Comparison of ENCODE assay signal across 8 cellular contexts in genomic region chr5:114449836-114450515, GRCh38.
DNase-seq lines count a peak whose midpoint lies in the region; ATAC-seq lines count a peak whose summit lies in the region.

No MANE protein-coding gene starts in this region.

- no peak overlapping the region for H2BK12ac ChIP-seq in trophoblast cell (ENCODE audit: low read length)

- no CpG with 5 or more reads among the region's 16 CpGs for WGBS in trophoblast cell (ENCODE audit: extremely low coverage, insufficient coverage, insufficient read length)

- H2BK120ac ChIP-seq in trophoblast cell (ENCODE audit: insufficient read depth, low read length, poor library complexity), result no peak overlapping the region

- H3K79me2 ChIP-seq in trophoblast cell (ENCODE audit: control insufficient read depth, insufficient read depth, low read length, poor library complexity), result no peaks in the 10 kb centered on the region

- H4K12ac ChIP-seq in trophoblast cell (ENCODE audit: low read depth, low read length), result no peak overlapping the region

- no peaks in the 10 kb centered on the region for H3K9me3 Mint-ChIP-seq in activated T-cell treated with anti-CD3 and anti-CD28 coated beads, Interleukin-2, amount 50 U/mL, for 72 hours

- H3K9me3 ChIP-seq in trophoblast cell (ENCODE audit: insufficient read depth, low read depth, low read length), result no peaks in the 10 kb centered on the region

- no peak overlapping the region for H4K91ac ChIP-seq in trophoblast cell (ENCODE audit: low read depth, low read length)

- no peak overlapping the region for H3K27ac ChIP-seq in trophoblast cell (ENCODE audit: low read depth, low read length)

- no peak overlapping the region for H3K27ac Mint-ChIP-seq in activated T-cell treated with anti-CD3 and anti-CD28 coated beads, Interleukin-2, amount 50 U/mL, for 72 hours

- ATAC-seq in GM19351 (IDR thresholded peaks at IDR 0.05; ENCODE audit: unreplicated experiment), result peak; percentile 98
- peak; percentile 99 for ATAC-seq in HG03196 (IDR thresholded peaks at IDR 0.05; ENCODE audit: unreplicated experiment)
- ATAC-seq in activated T-cell treated with anti-CD3 and anti-CD28 coated beads, Interleukin-2, amount 50 U/mL, for 72 hours (replicated peaks in 1 of 2), result peak; percentile 92 to 95

- no peak overlapping the region for H3K4ac ChIP-seq in trophoblast cell (ENCODE audit: low read depth, low read length)

- H3K4me3 Mint-ChIP-seq in activated T-cell treated with anti-CD3 and anti-CD28 coated beads, Interleukin-2, amount 50 U/mL, for 72 hours, result no peak overlapping the region

- H3K4me1 ChIP-seq in trophoblast cell (ENCODE audit: control insufficient read depth in 1 of 2, insufficient read depth in 2 of 2, low read length in 2 of 2), result peaks cover 4 to 5% of the 10 kb centered on the region in 2 experiments

- no peak overlapping the region for H4K8ac ChIP-seq in trophoblast cell (ENCODE audit: low read depth, low read length)

- no peak overlapping the region for H2AK5ac ChIP-seq in trophoblast cell (ENCODE audit: low read length)

- no peak overlapping the region for H3K4me2 ChIP-seq in trophoblast cell (ENCODE audit: low read length)

- H3K4me1 Mint-ChIP-seq in activated T-cell treated with anti-CD3 and anti-CD28 coated beads, Interleukin-2, amount 50 U/mL, for 72 hours (ENCODE audit: low read depth), result peaks cover 10% of the 10 kb centered on the region

- no peak overlapping the region for H3K4me3 ChIP-seq in trophoblast cell (ENCODE audit: low read depth, low read length)

- H3K36me3 Mint-ChIP-seq in activated T-cell treated with anti-CD3 and anti-CD28 coated beads, Interleukin-2, amount 50 U/mL, for 72 hours (ENCODE audit: insufficient read depth in 2 of 2), result no peaks in the 10 kb centered on the region

- H3K79me1 ChIP-seq in trophoblast cell (ENCODE audit: low read length), result no peaks in the 10 kb centered on the region

- H2BK5ac ChIP-seq in trophoblast cell (ENCODE audit: low read depth, low read length, poor library complexity), result no peak overlapping the region

- DNase-seq in DMS114 treated with DMSO at 0.1 percent for 48 hours (lab: John Stamatoyannopoulos, UW; ENCODE audit: unreplicated experiment), result peak; percentile 53
- peak; percentile 71 for DNase-seq in NCI-H82 (lab: John Stamatoyannopoulos, UW)
- peak; percentile 56 to 57 for DNase-seq in activated T-cell treated with anti-CD3 and anti-CD28 coated beads, Interleukin-2, amount 50 U/mL, for 72 hours
- DNase-seq in glomerular endothelial cell (ENCODE audit: extremely low read depth, low read depth, low spot score), result peak; percentile 7
- DNase-seq in trophoblast cell, result peak; percentile 59 to 70
- no peak for DNase-seq in activated gamma-delta T cell (lab: John Stamatoyannopoulos, UW)

- no peaks in the 10 kb centered on the region for H3K27me3 ChIP-seq in trophoblast cell (ENCODE audit: insufficient read depth, low read length)

- peaks cover 12% of the 10 kb centered on the region for H3K27me3 Mint-ChIP-seq in activated T-cell treated with anti-CD3 and anti-CD28 coated beads, Interleukin-2, amount 50 U/mL, for 72 hours (ENCODE audit: low read depth)

- no peak overlapping the region for H3K18ac ChIP-seq in trophoblast cell (ENCODE audit: low read length)

- no peak overlapping the region for H2AFZ ChIP-seq in trophoblast cell (ENCODE audit: insufficient read depth, low read length, poor library complexity)

- no peak overlapping the region for H3K14ac ChIP-seq in trophoblast cell (ENCODE audit: low read length)

- no peaks in the 10 kb centered on the region for H3K36me3 ChIP-seq in trophoblast cell (ENCODE audit: control insufficient read depth in 1 of 2, insufficient read depth in 2 of 2, low read length in 2 of 2)

- peak overlapping the region; percentile 30 for H3K9ac ChIP-seq in trophoblast cell (ENCODE audit: low read length)

- H3K23ac ChIP-seq in trophoblast cell (ENCODE audit: low read length), result no peak overlapping the region
